ENCODE assay signal across 17 cellular contexts in genomic region chr4:2297606-2298517, GRCh38. TPM values are rescaled to one million over a fixed set of nuclear protein-coding genes. Genes with fewer than 3 reads are reported as not detected.
A peak's percentile ranks its signal among the peaks of the same experiment; 100 is the strongest.
DNase-seq lines count a peak whose midpoint lies in the region; ATAC-seq and TF ChIP-seq lines count a peak whose summit lies in the region.
"Had no signal": no experiment of that assay in that cellular context is flagged by ENCODE, and none has a peak within 500 bp of the region (broad histone marks: within the 10 kb centered on the region; RNA-seq: fewer than 3 reads in every experiment).

No MANE protein-coding gene starts in this region.

- H3K9ac ChIP-seq in Karpas-422 (ENCODE audit: low read length) (no peak overlapping the region), neural cell (ENCODE audit: low read length) (no peak overlapping the region)

- H3K9me2 ChIP-seq in Karpas-422 (replicated peaks; ENCODE audit: insufficient read depth, low read length) (no peaks in the 10 kb centered on the region), neural cell (ENCODE audit: insufficient read depth, low read length) (no peaks in the 10 kb centered on the region)

- H3K4me3 ChIP-seq in Karpas-422 (ENCODE audit: low read length) (no peak overlapping the region), neural cell (ENCODE audit: low read length) (no peak overlapping the region), HAP-1 (no peak overlapping the region)
- H3K4me3 ChIP-seq: esophagus squamous epithelium, lung, transverse colon had no signal

- H3K79me2 ChIP-seq in Karpas-422 (ENCODE audit: low read length): no peaks in the 10 kb centered on the region
- H3K79me2 ChIP-seq in neural cell (replicated peaks; ENCODE audit: insufficient read depth, low read length): no peaks in the 10 kb centered on the region

- H3K4me1 ChIP-seq in Karpas-422 (ENCODE audit: low read length): peaks cover 20% of the 10 kb centered on the region
- H3K4me1 ChIP-seq in HAP-1: no peaks in the 10 kb centered on the region

- peak overlapping the region; percentile 32 for H3K4me2 ChIP-seq in Karpas-422 (ENCODE audit: low read depth, low read length, poor library complexity, severe bottlenecking)
- H3K4me2 ChIP-seq in neural cell (ENCODE audit: low read length): no peak overlapping the region

- TF ChIP-seq CTCF in CD14-positive monocyte (IDR thresholded peaks at IDR 0.05) (no peak), neural cell (IDR thresholded peaks at IDR 0.05; ENCODE audit: poor library complexity, severe bottlenecking) (no peak)

- peak; percentile 70 for ATAC-seq in activated naive CD8-positive, alpha-beta T cell treated with anti-CD3 and anti-CD28 coated beads, Interleukin-2, amount 50 U/mL, for 24 hours
- ATAC-seq in HG02610 (IDR thresholded peaks at IDR 0.05; ENCODE audit: unreplicated experiment): no peak

- no peak for TF ChIP-seq RAD21 in neural cell (conservative IDR thresholded peaks at IDR 0.05)

- TF ChIP-seq EP300 in neural cell (conservative IDR thresholded peaks at IDR 0.05; ENCODE audit: poor library complexity, severe bottlenecking): peak; percentile 70

- peaks cover 9% of the 10 kb centered on the region for H3K4me1 Mint-ChIP-seq in CD14-positive monocyte
- peaks cover 29% of the 10 kb centered on the region for H3K4me1 Mint-ChIP-seq in activated naive CD8-positive, alpha-beta T cell treated with anti-CD3 and anti-CD28 coated beads, Interleukin-2, amount 50 U/mL, for 24 hours

- no peaks in the 10 kb centered on the region for H3F3A ChIP-seq in neural cell (ENCODE audit: insufficient read depth, low read length, poor library complexity, severe bottlenecking)

- H4K20me1 ChIP-seq in Karpas-422 (ENCODE audit: insufficient read depth, low read depth, low read length) (no peaks in the 10 kb centered on the region), neural cell (ENCODE audit: insufficient read depth) (no peaks in the 10 kb centered on the region)

- no peaks in the 10 kb centered on the region for H3K36me3 ChIP-seq in Karpas-422 (ENCODE audit: insufficient read depth, low read length)
- no peaks in the 10 kb centered on the region for H3K36me3 ChIP-seq in neural cell (ENCODE audit: insufficient read depth, low read length)
- H3K36me3 ChIP-seq in HAP-1 (replicated peaks): no peaks in the 10 kb centered on the region
- H3K36me3 ChIP-seq: transverse colon had no signal

- in situ Hi-C loops in HAP-1 (cut with MboI; ENCODE audit: low sequenced_read_pairs): no loop called here

- peak overlapping the region; percentile 1 to 31 for H3K4me3 Mint-ChIP-seq in CD14-positive monocyte
- peak overlapping the region; percentile 16 for H3K4me3 Mint-ChIP-seq in activated naive CD8-positive, alpha-beta T cell treated with anti-CD3 and anti-CD28 coated beads, Interleukin-2, amount 50 U/mL, for 24 hours
- H3K4me3 Mint-ChIP-seq: dendritic cell treated with granulocyte-macrophage colony-stimulating factor and Interleukin-4, amounts not matched to agents 40 ng/mL and 50 ng/mL, for 4 days had no signal

- H3K27ac Mint-ChIP-seq in CD14-positive monocyte: peak overlapping the region in 1 of 7 donors; percentile 71
- peak overlapping the region; percentile 48 for H3K27ac Mint-ChIP-seq in activated naive CD8-positive, alpha-beta T cell treated with anti-CD3 and anti-CD28 coated beads, Interleukin-2, amount 50 U/mL, for 24 hours
- H3K27ac Mint-ChIP-seq: dendritic cell treated with granulocyte-macrophage colony-stimulating factor and Interleukin-4, amounts not matched to agents 40 ng/mL and 50 ng/mL, for 4 days had no signal

- H2AFZ ChIP-seq in Karpas-422 (ENCODE audit: low read length) (no peak overlapping the region), neural cell (ENCODE audit: low read depth, low read length) (no peak overlapping the region)

- H3K36me3 Mint-ChIP-seq in CD14-positive monocyte: no peaks in the 10 kb centered on the region
- no peaks in the 10 kb centered on the region for H3K36me3 Mint-ChIP-seq in activated naive CD8-positive, alpha-beta T cell treated with anti-CD3 and anti-CD28 coated beads, Interleukin-2, amount 50 U/mL, for 24 hours (ENCODE audit: low read depth)

- H3K27me3 Mint-ChIP-seq in CD14-positive monocyte (ENCODE audit: low read depth in 3 of 3): peaks cover 4 to 12% (median 4%) of the 10 kb centered on the region in 3 donors
- H3K27me3 Mint-ChIP-seq in activated naive CD8-positive, alpha-beta T cell treated with anti-CD3 and anti-CD28 coated beads, Interleukin-2, amount 50 U/mL, for 24 hours: no peaks in the 10 kb centered on the region

- H3K27me3 ChIP-seq in Karpas-422 (ENCODE audit: low read length) (no peaks in the 10 kb centered on the region), neural cell (ENCODE audit: insufficient read depth, low read depth, low read length) (no peaks in the 10 kb centered on the region), HAP-1 (ENCODE audit: low read depth) (no peaks in the 10 kb centered on the region)
- H3K27me3 ChIP-seq: esophagus squamous epithelium, transverse colon had no signal

- intact Hi-C loops in CD14-positive monocyte (cut with micrococcal nuclease): no loop called here

- H3K27ac ChIP-seq in Karpas-422 (ENCODE audit: low read length) (no peak overlapping the region), neural cell (ENCODE audit: low read length) (no peak overlapping the region)
- H3K27ac ChIP-seq: esophagus squamous epithelium, RWPE1, transverse colon had no signal

- H3K9me3 Mint-ChIP-seq in CD14-positive monocyte: peaks cover 0 to 10% (median 7%) of the 10 kb centered on the region in 7 donors
- H3K9me3 Mint-ChIP-seq in activated naive CD8-positive, alpha-beta T cell treated with anti-CD3 and anti-CD28 coated beads, Interleukin-2, amount 50 U/mL, for 24 hours: no peaks in the 10 kb centered on the region

- no peaks in the 10 kb centered on the region for H3K9me3 ChIP-seq in Karpas-422 (ENCODE audit: low read length)
- H3K9me3 ChIP-seq in neural cell (ENCODE audit: low read length): no peaks in the 10 kb centered on the region
- no peaks in the 10 kb centered on the region; the same call in 1 of the 2 replicates for H3K9me3 ChIP-seq in HAP-1
- H3K9me3 ChIP-seq: esophagus squamous epithelium, transverse colon had no signal

- DNase-seq in CD14-positive monocyte (ENCODE audit: low spot score): no peak
- peak; percentile 74 for DNase-seq in Karpas-422
- no peak for DNase-seq in activated naive CD8-positive, alpha-beta T cell treated with anti-CD3 and anti-CD28 coated beads, Interleukin-2, amount 50 U/mL, for 24 hours
- DNase-seq in HAP-1 (ENCODE audit: low spot score in 2 of 2): no peak
- no peak for DNase-seq in DMS 273 treated with DMSO at 0.1 percent for 48 hours (lab: John Stamatoyannopoulos, UW)
- no peak for DNase-seq in NCI-H2227 treated with DMSO at 0.1 percent for 48 hours (lab: John Stamatoyannopoulos, UW)
- DNase-seq: DMS79, esophagus squamous epithelium, NCI-H187 treated with DMSO at 0.1 percent for 48 hours, NCI-H748 treated with DMSO at 0.1 percent for 48 hours, T-helper 2 cell, transverse colon had no signal

TF ChIP-seq in neural cell, 6 proteins besides CTCF, POLR2A, EP300 and RAD21:
- TF ChIP-seq TAF1 (IDR thresholded peaks at IDR 0.05; ENCODE audit: low read depth) (no peak), POLR2AphosphoS5 (IDR thresholded peaks at IDR 0.05) (peak; percentile 71)

RNA-seq across cellular contexts. Expression of gene MXD4, which starts 36.0 kb away (rescaled TPM):
- polyA plus RNA-seq in CD14-positive monocyte (10 to 100 TPM; 24.5 to 35.9 TPM), neural cell (58.4 and 65.4 TPM in 2 replicates)
- total RNA-seq in Karpas-422 (2014; rRNA removed; shearing (Covaris generic); ENCODE audit: low replicate concordance): 33.2 and 73.9 TPM in 2 replicates
- polyA minus RNA-seq in neural cell: 54.3 and 61.4 TPM in 2 replicates

RNA-seq across cellular contexts. Expression of gene HAUS3, which starts 55.9 kb away (rescaled TPM):
- 1 to 10 TPM; 4.4 to 5.0 TPM for polyA plus RNA-seq in CD14-positive monocyte
- total RNA-seq in Karpas-422 (2014; rRNA removed; shearing (Covaris generic); ENCODE audit: low replicate concordance): 13.7 and 14.6 TPM in 2 replicates
- polyA plus RNA-seq in neural cell: 29.0 and 34.2 TPM in 2 replicates
- 41.9 and 50.4 TPM in 2 replicates for polyA minus RNA-seq in neural cell

RNA-seq across cellular contexts. Expression of gene POLN, which starts 55.9 kb away (rescaled TPM):
- polyA plus RNA-seq in CD14-positive monocyte (under 1 TPM; 0.08 to 0.33 TPM), neural cell (0.76 and 1.1 TPM in 2 replicates)
- total RNA-seq in Karpas-422 (2014; rRNA removed; shearing (Covaris generic); ENCODE audit: low replicate concordance): 2.7 and 4.3 TPM in 2 replicates
- 3.4 and 5.3 TPM in 2 replicates for polyA minus RNA-seq in neural cell
